Comparison of ENCODE assay signal across 8 cellular contexts in the genomic region with DNA sequence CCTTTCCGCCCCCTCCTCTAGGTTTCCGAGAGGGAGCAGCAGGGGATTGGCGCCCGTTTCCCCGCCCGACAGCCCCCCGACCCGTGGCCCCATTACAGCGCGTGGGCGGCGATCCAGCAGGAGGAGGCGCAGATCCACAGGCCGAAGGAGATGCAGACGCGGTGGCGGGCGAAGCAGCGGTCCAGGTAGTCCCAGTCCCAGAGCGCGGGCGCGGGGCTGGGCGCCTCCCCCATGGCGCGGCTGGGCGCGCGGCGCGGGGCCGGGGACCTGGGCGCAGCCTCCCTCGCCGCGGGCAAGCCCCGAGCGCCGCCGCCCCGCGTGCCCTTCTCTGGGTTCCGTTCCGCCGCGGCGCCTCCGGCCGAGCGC. TPM values are rescaled to one million over a fixed set of nuclear protein-coding genes. Genes with fewer than 3 reads are reported as not detected.
A peak's percentile ranks its signal among the peaks of the same experiment; 100 is the strongest.
DNase-seq lines count a peak whose midpoint lies in the region; ATAC-seq lines count a peak whose summit lies in the region.

No MANE protein-coding gene starts in this region.

- no peaks in the 10 kb centered on the region for H3K36me3 Mint-ChIP-seq in IgD-negative memory B cell
- no peaks in the 10 kb centered on the region for H3K36me3 Mint-ChIP-seq in activated naive CD8-positive, alpha-beta T cell treated with anti-CD3 and anti-CD28 coated beads, Interleukin-2, amount 50 U/mL, for 24 hours (ENCODE audit: low read depth)
- H3K36me3 Mint-ChIP-seq in stimulated activated naive CD8-positive, alpha-beta T cell treated with anti-CD3 and anti-CD28 coated beads, Interleukin-15, Interleukin-2, amounts not matched to agents 100 ng/mL and 50 ng/mL, for 24 hours (ENCODE audit: low read depth): no peaks in the 10 kb centered on the region

- H3K9me3 Mint-ChIP-seq in IgD-negative memory B cell: no peaks in the 10 kb centered on the region
- no peaks in the 10 kb centered on the region for H3K9me3 Mint-ChIP-seq in activated naive CD8-positive, alpha-beta T cell treated with anti-CD3 and anti-CD28 coated beads, Interleukin-2, amount 50 U/mL, for 24 hours
- H3K9me3 Mint-ChIP-seq in stimulated activated naive CD8-positive, alpha-beta T cell treated with anti-CD3 and anti-CD28 coated beads, Interleukin-15, Interleukin-2, amounts not matched to agents 100 ng/mL and 50 ng/mL, for 24 hours: no peaks in the 10 kb centered on the region

- peak; percentile 64 for ATAC-seq in GM18502 (IDR thresholded peaks at IDR 0.05; ENCODE audit: poor library complexity, unreplicated experiment)
- ATAC-seq in GM21619 (IDR thresholded peaks at IDR 0.05; ENCODE audit: unreplicated experiment): peak; percentile 42
- ATAC-seq in activated naive CD8-positive, alpha-beta T cell treated with anti-CD3 and anti-CD28 coated beads, Interleukin-2, amount 50 U/mL, for 24 hours: peak; percentile 59

- DNase-seq in activated naive CD8-positive, alpha-beta T cell treated with anti-CD3 and anti-CD28 coated beads, Interleukin-2, amount 50 U/mL, for 24 hours: no peak
- DNase-seq in islet precursor cell (peak; percentile 76), epidermal melanocyte (ENCODE audit: insufficient read length, low spot score) (no peak), dedifferentiated amniotic fluid mesenchymal stem cell (ENCODE audit: extremely low spot score) (no peak)

- H3K4me1 Mint-ChIP-seq in IgD-negative memory B cell: peaks cover 5 to 11% (median 7%) of the 10 kb centered on the region in 3 donors
- H3K4me1 Mint-ChIP-seq in activated naive CD8-positive, alpha-beta T cell treated with anti-CD3 and anti-CD28 coated beads, Interleukin-2, amount 50 U/mL, for 24 hours: peaks cover 7% of the 10 kb centered on the region
- peaks cover 9% of the 10 kb centered on the region for H3K4me1 Mint-ChIP-seq in stimulated activated naive CD8-positive, alpha-beta T cell treated with anti-CD3 and anti-CD28 coated beads, Interleukin-15, Interleukin-2, amounts not matched to agents 100 ng/mL and 50 ng/mL, for 24 hours (ENCODE audit: low read depth)

- peak overlapping the region in 2 of 3 donors; percentile 50 for H3K27ac Mint-ChIP-seq in IgD-negative memory B cell
- no peak overlapping the region for H3K27ac Mint-ChIP-seq in activated naive CD8-positive, alpha-beta T cell treated with anti-CD3 and anti-CD28 coated beads, Interleukin-2, amount 50 U/mL, for 24 hours
- no peak overlapping the region for H3K27ac Mint-ChIP-seq in stimulated activated naive CD8-positive, alpha-beta T cell treated with anti-CD3 and anti-CD28 coated beads, Interleukin-15, Interleukin-2, amounts not matched to agents 100 ng/mL and 50 ng/mL, for 24 hours

- H3K27me3 Mint-ChIP-seq in IgD-negative memory B cell: no peaks in the 10 kb centered on the region
- no peaks in the 10 kb centered on the region for H3K27me3 Mint-ChIP-seq in activated naive CD8-positive, alpha-beta T cell treated with anti-CD3 and anti-CD28 coated beads, Interleukin-2, amount 50 U/mL, for 24 hours
- no peaks in the 10 kb centered on the region for H3K27me3 Mint-ChIP-seq in stimulated activated naive CD8-positive, alpha-beta T cell treated with anti-CD3 and anti-CD28 coated beads, Interleukin-15, Interleukin-2, amounts not matched to agents 100 ng/mL and 50 ng/mL, for 24 hours

- peak overlapping the region; percentile 83 to 90 (median 90) for H3K4me3 Mint-ChIP-seq in IgD-negative memory B cell
- peak overlapping the region; percentile 78 for H3K4me3 Mint-ChIP-seq in activated naive CD8-positive, alpha-beta T cell treated with anti-CD3 and anti-CD28 coated beads, Interleukin-2, amount 50 U/mL, for 24 hours
- H3K4me3 Mint-ChIP-seq in stimulated activated naive CD8-positive, alpha-beta T cell treated with anti-CD3 and anti-CD28 coated beads, Interleukin-15, Interleukin-2, amounts not matched to agents 100 ng/mL and 50 ng/mL, for 24 hours: peak overlapping the region; percentile 80

RNA-seq across cellular contexts. Expression of a gene that starts 0.3 kb away (rescaled TPM):
- 2.2 TPM for polyA plus RNA-seq in IgD-negative memory B cell

RNA-seq across cellular contexts. Expression of a gene that starts 39.0 kb away (rescaled TPM):
- 35.5 TPM for polyA plus RNA-seq in IgD-negative memory B cell

RNA-seq across cellular contexts. Expression of a gene that starts 52.7 kb away (rescaled TPM):
- polyA plus RNA-seq in IgD-negative memory B cell: 33.1 TPM

Comparison
In these comparisons a context has a peak if more than half of its experiments do, and no peak if none do; other contexts are left out.
1. H3K27ac Mint-ChIP-seq: peak in IgD-negative memory B cell (2 of 3); none in activated naive CD8-positive, alpha-beta T cell treated with anti-CD3 and anti-CD28 coated beads, Interleukin-2, amount 50 U/mL, for 24 hours (single experiment) and stimulated activated naive CD8-positive, alpha-beta T cell treated with anti-CD3 and anti-CD28 coated beads, Interleukin-15, Interleukin-2, amounts not matched to agents 100 ng/mL and 50 ng/mL, for 24 hours (single experiment).
2. Peak in every context shown above with its lines, with median percentiles within 50 percentile points of each other: ATAC-seq and H3K4me3 Mint-ChIP-seq.